ENCODE assay signal across 19 cellular contexts in the genomic region with DNA sequence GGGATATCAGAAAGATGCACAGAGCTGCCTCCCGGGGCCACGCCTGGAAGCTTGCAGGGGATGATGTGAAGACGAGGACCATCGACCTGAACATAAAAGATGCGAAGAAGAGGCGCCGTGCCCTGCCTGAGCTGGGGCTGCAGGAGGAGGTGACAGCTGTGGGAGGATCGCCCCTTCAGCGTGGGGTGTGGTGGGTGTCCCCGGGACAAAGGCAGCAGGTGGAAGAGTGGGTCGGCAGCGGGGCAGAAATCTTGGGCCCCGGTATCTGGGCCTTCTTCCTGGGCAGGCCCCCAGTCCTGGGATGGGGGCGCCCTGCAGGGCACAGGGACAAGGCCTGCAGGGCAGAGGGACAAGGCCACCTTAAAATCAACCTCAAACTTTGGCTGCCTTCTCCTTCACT.
DNase-seq lines count a peak whose midpoint lies in the region; ATAC-seq and TF ChIP-seq lines count a peak whose summit lies in the region.
"Had no signal": no experiment of that assay in that cellular context is flagged by ENCODE, and none has a peak within 500 bp of the region (broad histone marks: within the 10 kb centered on the region; RNA-seq: fewer than 3 reads in every experiment).

No MANE protein-coding gene starts in this region.

- H3K36me3 ChIP-seq in ascending aorta (no peaks in the 10 kb centered on the region), thoracic aorta (no peaks in the 10 kb centered on the region)
- H3K36me3 ChIP-seq: BLaER1 treated with 17β-estradiol and CSF1 and Interleukin-3, amounts not matched to agents 10 nM and 100 nM had no signal

- DNase-seq in D341Med (ENCODE audit: low spot score) (peak; percentile 26), ascending aorta (ENCODE audit: low spot score in 2 of 2) (no peak), thoracic aorta (ENCODE audit: low spot score) (no peak), T-helper 2 cell (no peak), NCI-H1105 (lab: John Stamatoyannopoulos, UW) (no peak), glutamatergic neuron (no peak)
- DNase-seq: Calu3; CD8-positive, alpha-beta T cell; DMS 273 treated with DMSO at 0.1 percent for 48 hours; DMS53; DND-41; EL; HFFc6; IMR-90 had no signal

- H3K27me3 Mint-ChIP-seq in nephron (ENCODE audit: low read depth) (no peaks in the 10 kb centered on the region), glutamatergic neuron (ENCODE audit: unreplicated experiment) (no peaks in the 10 kb centered on the region)

- H3K4me1 ChIP-seq in ascending aorta (peaks cover 0 to 13% of the 10 kb centered on the region in 2 donors), thoracic aorta (ENCODE audit: control insufficient read depth in 1 of 2, low read depth in 2 of 2) (peaks cover 12 to 36% of the 10 kb centered on the region in 2 donors)
- H3K4me1 ChIP-seq: BLaER1 treated with 17β-estradiol and CSF1 and Interleukin-3, amounts not matched to agents 10 nM and 100 nM had no signal

- H3K9me3 ChIP-seq in ascending aorta (no peaks in the 10 kb centered on the region), thoracic aorta (no peaks in the 10 kb centered on the region)

- H3K27ac Mint-ChIP-seq in nephron (peak overlapping the region in 2 of 3 experiments; percentile 80 to 94), glutamatergic neuron (ENCODE audit: unreplicated experiment) (no peak overlapping the region)
- H3K27ac Mint-ChIP-seq: B cell; CD8-positive, alpha-beta T cell; HFFc6 had no signal

- H3K9me3 Mint-ChIP-seq in nephron: no peaks in the 10 kb centered on the region
- no peaks in the 10 kb centered on the region for H3K9me3 Mint-ChIP-seq in glutamatergic neuron (ENCODE audit: unreplicated experiment)
- H3K9me3 Mint-ChIP-seq: CD8-positive, alpha-beta T cell; HFFc6 had no signal

- H3K27ac ChIP-seq in ascending aorta (peak overlapping the region; percentile 70), thoracic aorta (peak overlapping the region; percentile 62 to 86)
- H3K27ac ChIP-seq: BLaER1 treated with 17β-estradiol and CSF1 and Interleukin-3, amounts not matched to agents 10 nM and 100 nM had no signal

- intact Hi-C loops in ascending aorta (cut with DNase I): loop anchor here (5.0 to 10.0 kb wide), 2 partner anchors 246 to 492 kb away; partner anchors contain the start of gene ZFAND4

- no peak overlapping the region for H3K4me3 Mint-ChIP-seq in nephron
- H3K4me3 Mint-ChIP-seq in glutamatergic neuron (ENCODE audit: unreplicated experiment): no peak overlapping the region
- H3K4me3 Mint-ChIP-seq: B cell; CD8-positive, alpha-beta T cell; HFFc6 had no signal

- peak overlapping the region in 1 of 2 donors; percentile 26 for H3K4me3 ChIP-seq in ascending aorta
- H3K4me3 ChIP-seq in thoracic aorta: no peak overlapping the region
- H3K4me3 ChIP-seq: BLaER1 treated with 17β-estradiol and CSF1 and Interleukin-3, amounts not matched to agents 10 nM and 100 nM; GM12878 had no signal

- no peaks in the 10 kb centered on the region for H3K36me3 Mint-ChIP-seq in nephron (ENCODE audit: low read depth)
- H3K36me3 Mint-ChIP-seq in glutamatergic neuron (ENCODE audit: unreplicated experiment): no peaks in the 10 kb centered on the region
- H3K36me3 Mint-ChIP-seq: CD8-positive, alpha-beta T cell had no signal

- TF ChIP-seq CTCF in ascending aorta (IDR thresholded peaks at IDR 0.05): no peak
- no peak for TF ChIP-seq CTCF in nephron (IDR thresholded peaks at IDR 0.05; ENCODE audit: unreplicated experiment in 3 of 3)
- TF ChIP-seq CTCF in thoracic aorta (IDR thresholded peaks at IDR 0.05): no peak
- TF ChIP-seq CTCF in glutamatergic neuron (IDR thresholded peaks at IDR 0.05; ENCODE audit: partially characterized antibody, unreplicated experiment): no peak

- no peak for ATAC-seq in thoracic aorta (ENCODE audit: insufficient number of reproducible peaks, low FRiP score, low read depth)
- ATAC-seq: CD8-positive, alpha-beta T cell; GM12878; HCT116 had no signal

- peaks cover 34% of the 10 kb centered on the region for H3K4me1 Mint-ChIP-seq in nephron
- no peaks in the 10 kb centered on the region for H3K4me1 Mint-ChIP-seq in glutamatergic neuron (ENCODE audit: low read depth, unreplicated experiment)
- H3K4me1 Mint-ChIP-seq: B cell had no signal

- no peaks in the 10 kb centered on the region for H3K27me3 ChIP-seq in ascending aorta
- no peaks in the 10 kb centered on the region for H3K27me3 ChIP-seq in thoracic aorta (replicated peaks; ENCODE audit: insufficient read depth)
- H3K27me3 ChIP-seq: BLaER1 treated with 17β-estradiol and CSF1 and Interleukin-3, amounts not matched to agents 10 nM and 100 nM had no signal
